2 cellular contexts compared by ENCODE assay signal in genomic region chr4:139278956-139279722, GRCh38.
TF ChIP-seq lines count a peak whose summit lies in the region.

No MANE protein-coding gene starts in this region.

TF ChIP-seq in A549, 52 proteins besides CTCF, POLR2A, EP300 and RAD21:
- TF ChIP-seq NR3C1 (IDR thresholded peaks at IDR 0.05) (no peak), RARB (CRISPR knock-in tag; IDR thresholded peaks at IDR 0.05) (no peak), HOXB5 (CRISPR knock-in tag; IDR thresholded peaks at IDR 0.05) (no peak), CBX2 (IDR thresholded peaks at IDR 0.05; ENCODE audit: borderline replicate concordance, low read depth) (no peak), SMC3 (IDR thresholded peaks at IDR 0.05) (no peak), PHF8 (IDR thresholded peaks at IDR 0.05; ENCODE audit: borderline replicate concordance, low read depth) (no peak), ZFP36 (IDR thresholded peaks at IDR 0.05; ENCODE audit: borderline replicate concordance, partially characterized antibody) (no peak), NFE2L2 (conservative IDR thresholded peaks at IDR 0.05; ENCODE audit: low read length) (no peak), REST (IDR thresholded peaks at IDR 0.05) (no peak), FOSB (CRISPR knock-in tag; IDR thresholded peaks at IDR 0.05) (no peak), JUN (IDR thresholded peaks at IDR 0.05) (no peak), RNF2 (IDR thresholded peaks at IDR 0.05; ENCODE audit: borderline replicate concordance, low read depth) (no peak), KDM5A (IDR thresholded peaks at IDR 0.05) (no peak), PBX3 (IDR thresholded peaks at IDR 0.05) (no peak), CHD4 (IDR thresholded peaks at IDR 0.05; ENCODE audit: borderline replicate concordance) (no peak), MYC (IDR thresholded peaks at IDR 0.05; ENCODE audit: borderline replicate concordance, low read length) (no peak), FOXS1 (CRISPR knock-in tag; IDR thresholded peaks at IDR 0.05) (no peak)

TF ChIP-seq in IMR-90, 13 proteins besides CTCF, POLR2A, EP300 and RAD21:
- TF ChIP-seq MAFK (IDR thresholded peaks at IDR 0.05; ENCODE audit: low read depth, low read length) (no peak), USF2 (IDR thresholded peaks at IDR 0.05; ENCODE audit: low read depth, low read length) (no peak), BHLHE40 (IDR thresholded peaks at IDR 0.05; ENCODE audit: low read depth, low read length) (no peak), SMC3 (IDR thresholded peaks at IDR 0.05; ENCODE audit: low read depth, low read length) (no peak), FOS (IDR thresholded peaks at IDR 0.05; ENCODE audit: low read depth, low read length) (no peak), MAZ (IDR thresholded peaks at IDR 0.05; ENCODE audit: borderline replicate concordance, low read depth, low read length) (no peak), NFE2L2 (IDR thresholded peaks at IDR 0.05; ENCODE audit: low read depth, low read length) (no peak), CEBPB (IDR thresholded peaks at IDR 0.05; ENCODE audit: low read depth, low read length) (no peak), CHD1 (IDR thresholded peaks at IDR 0.05; ENCODE audit: low read depth, low read length) (no peak), MXI1 (IDR thresholded peaks at IDR 0.05; ENCODE audit: borderline replicate concordance, low read depth, low read length) (no peak), ELK1 (IDR thresholded peaks at IDR 0.05; ENCODE audit: borderline replicate concordance, low read depth, low read length) (no peak)
